In genomic region chr2:140842110-140842509, GRCh38 we compare ENCODE assay signal across 31 cellular contexts.
"Had no signal": no experiment of that assay in that cellular context is flagged by ENCODE, and none has a peak within 500 bp of the region (broad histone marks: within the 10 kb centered on the region; RNA-seq: fewer than 3 reads in every experiment).

No MANE protein-coding gene starts in this region.

- H3K9ac ChIP-seq: KMS-11 had no signal

- H3K4me2 ChIP-seq: KMS-11 had no signal

- H3K9me3 ChIP-seq: ascending aorta, body of pancreas, breast epithelium, SJCRH30 had no signal

- H3K27me3 ChIP-seq: ascending aorta, body of pancreas, breast epithelium, SJCRH30 had no signal

- H3K27ac ChIP-seq: ascending aorta, body of pancreas, breast epithelium, KMS-11, SJCRH30, SK-N-MC, WERI-Rb-1 had no signal

- DNase-seq: activated CD4-positive, alpha-beta T cell treated with anti-CD3 and anti-CD28 coated beads for 1 hour; activated CD4-positive, alpha-beta T cell treated with anti-CD3 and anti-CD28 coated beads for 48 hours; activated CD4-positive, CD25-positive, alpha-beta regulatory T cell; activated CD8-positive, alpha-beta T cell treated with anti-CD3 and anti-CD28 coated beads for 36 hours; activated gamma-delta T cell; activated naive CD4-positive, alpha-beta T cell treated with Interleukin-2 at 50 U/mL for 16 hours; activated naive CD8-positive, alpha-beta T cell treated with anti-CD3 and anti-CD28 coated beads, Interleukin-2, amount 10 ng/mL, durations not matched to agents 7 days and 5 days; activated T-cell treated with anti-CD3 and anti-CD28 coated beads, Interleukin-2, amount 50 U/mL, for 1 hour; amygdala; body of pancreas; MM.1S; MV-4-11; NCI-H1092; NCI-H1417; NCI-H146; NCI-H187; NCI-H2029 treated with DMSO at 0.1 percent for 48 hours; NCI-H2107; NCI-H2171; NCI-H524; NK-92 treated with Interleukin-12 subunit alpha and Interleukin-12 subunit beta, amount 100 ng/mL, for 24 hours; SHP77; SJCRH30; T-cell; T1000; WERI-Rb-1 had no signal

- H3K36me3 ChIP-seq: ascending aorta, breast epithelium, SJCRH30, WERI-Rb-1 had no signal

- ATAC-seq: activated CD8-positive, alpha-beta T cell treated with anti-CD3 and anti-CD28 coated beads for 36 hours; body of pancreas; Panc1; T-cell had no signal

- H3K4me1 ChIP-seq: ascending aorta, body of pancreas, breast epithelium, SJCRH30 had no signal

- H3K4me3 ChIP-seq: ascending aorta, body of pancreas, breast epithelium, SJCRH30, SK-N-MC had no signal
